ENCODE assay signal across 35 cellular contexts in the genomic region with DNA sequence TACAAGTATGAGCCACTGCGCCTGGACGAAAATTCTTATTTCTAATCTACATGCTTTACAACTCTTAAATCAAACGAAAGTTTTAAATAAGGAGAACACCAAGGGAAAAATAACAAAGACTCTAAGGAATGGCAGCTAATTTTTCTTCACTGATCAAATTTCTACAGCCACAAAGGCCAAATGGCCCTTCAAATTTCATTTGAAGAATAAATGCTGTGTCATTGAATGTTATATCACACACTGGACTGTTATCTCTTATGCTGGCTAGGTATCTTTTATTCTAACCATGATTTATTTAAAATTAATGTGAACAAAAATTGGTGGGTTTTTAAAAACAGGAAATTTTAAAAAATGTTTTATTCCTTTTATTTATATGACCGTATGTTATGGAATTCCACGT. TPM values are rescaled to one million over a fixed set of nuclear protein-coding genes. Genes with fewer than 3 reads are reported as not detected.
"Had no signal": no experiment of that assay in that cellular context is flagged by ENCODE, and none has a peak within 500 bp of the region (broad histone marks: within the 10 kb centered on the region; RNA-seq: fewer than 3 reads in every experiment).

No MANE protein-coding gene starts in this region.

- H3K4me1 ChIP-seq: adrenal gland, body of pancreas, colonic mucosa, heart left ventricle had no signal

- ATAC-seq: activated CD4-positive, CD25-positive, alpha-beta regulatory T cell treated with anti-CD3 and anti-CD28 coated beads, Interleukin-2, amount 50 U/mL, for 24 hours; activated CD8-positive, alpha-beta memory T cell treated with anti-CD3 and anti-CD28 coated beads, Interleukin-2, amount 10 ng/mL, durations not matched to agents 7 days and 5 days; activated CD8-positive, alpha-beta T cell treated with anti-CD3 and anti-CD28 coated beads, Interleukin-2, amount 10 ng/mL, durations not matched to agents 7 days and 5 days; activated naive CD8-positive, alpha-beta T cell treated with anti-CD3 and anti-CD28 coated beads, Interleukin-2, amount 50 U/mL, for 24 hours; body of pancreas; heart left ventricle; T-helper 17 cell had no signal

- H3K36me3 Mint-ChIP-seq: activated CD8-positive, alpha-beta memory T cell treated with anti-CD3 and anti-CD28 coated beads, Interleukin-2, amount 10 ng/mL, durations not matched to agents 7 days and 5 days; activated naive CD4-positive, alpha-beta T cell treated with anti-CD3 and anti-CD28 coated beads, Interleukin-2, amount 50 U/mL, for 24 hours; activated naive CD8-positive, alpha-beta T cell treated with anti-CD3 and anti-CD28 coated beads for 36 hours had no signal

- H3K9me3 Mint-ChIP-seq: activated B cell treated with CpG ODN at 0.5 μM for 24 hours; activated naive CD4-positive, alpha-beta T cell treated with anti-CD3 and anti-CD28 coated beads for 36 hours; activated naive CD4-positive, alpha-beta T cell treated with anti-CD3 and anti-CD28 coated beads, Interleukin-2, amount 50 U/mL, for 24 hours; activated naive CD8-positive, alpha-beta T cell treated with anti-CD3 and anti-CD28 coated beads for 36 hours; activated naive CD8-positive, alpha-beta T cell treated with anti-CD3 and anti-CD28 coated beads, Interleukin-2, amount 50 U/mL, for 24 hours; activated T-helper 1 cell treated with anti-CD3 and anti-CD28 coated beads, Interleukin-12 subunit alpha, Interleukin-12 subunit beta, Interleukin-2, Interleukin-4 antibody, amounts not matched to agents 30 ng/mL and 10 ng/mL and 1 ng/mL, durations not matched to agents 14 hours and 24 hours and 36 hours; activated T-helper 2 cell treated with anti-CD3 and anti-CD28 coated beads, Interferon-gamma antibody, Interleukin-2, Interleukin-4, amounts not matched to agents 10 μg/mL and 5 μg/mL and 100 μg/mL, durations not matched to agents 14 hours and 24 hours and 36 hours; T-helper 2 cell treated with Interferon-gamma antibody and Interleukin-4, amounts not matched to agents 5 μg/mL and 100 μg/mL, for 36 hours had no signal

- H3K27ac Mint-ChIP-seq: activated B cell treated with CpG ODN at 0.5 μM for 24 hours; activated CD8-positive, alpha-beta memory T cell treated with anti-CD3 and anti-CD28 coated beads, Interleukin-2, amount 10 ng/mL, durations not matched to agents 7 days and 5 days; activated CD8-positive, alpha-beta T cell treated with anti-CD3 and anti-CD28 coated beads, Interleukin-2, amount 10 ng/mL, durations not matched to agents 7 days and 5 days; activated naive CD4-positive, alpha-beta T cell treated with anti-CD3 and anti-CD28 coated beads for 36 hours; activated naive CD4-positive, alpha-beta T cell treated with anti-CD3 and anti-CD28 coated beads, Interleukin-2, amount 50 U/mL, for 24 hours; activated naive CD8-positive, alpha-beta T cell treated with anti-CD3 and anti-CD28 coated beads for 36 hours; activated naive CD8-positive, alpha-beta T cell treated with anti-CD3 and anti-CD28 coated beads, Interleukin-2, amount 50 U/mL, for 24 hours; activated T-helper 1 cell treated with anti-CD3 and anti-CD28 coated beads, Interleukin-12 subunit alpha, Interleukin-12 subunit beta, Interleukin-2, Interleukin-4 antibody, amounts not matched to agents 30 ng/mL and 10 ng/mL and 1 ng/mL, durations not matched to agents 14 hours and 24 hours and 36 hours; activated T-helper 2 cell treated with anti-CD3 and anti-CD28 coated beads, Interferon-gamma antibody, Interleukin-2, Interleukin-4, amounts not matched to agents 10 μg/mL and 5 μg/mL and 100 μg/mL, durations not matched to agents 14 hours and 24 hours and 36 hours; T-helper 17 cell; T-helper 2 cell treated with Interferon-gamma antibody and Interleukin-4, amounts not matched to agents 5 μg/mL and 100 μg/mL, for 36 hours had no signal

- H3K27ac ChIP-seq: adrenal gland, body of pancreas, colonic mucosa, epithelial cell of prostate, heart left ventricle had no signal

- DNase-seq: activated B cell treated with CpG ODN at 0.5 μM for 24 hours; activated CD4-positive, alpha-beta T cell treated with anti-CD3 and anti-CD28 coated beads for 48 hours; activated CD4-positive, alpha-beta T cell treated with anti-CD3 and anti-CD28 coated beads, Interleukin-2, amount 50 U/mL, for 1 hour; activated CD4-positive, alpha-beta T cell treated with anti-CD3 and anti-CD28 coated beads, Interleukin-2, amount 50 U/mL, for 48 hours; activated CD8-positive, alpha-beta memory T cell treated with anti-CD3 and anti-CD28 coated beads, Interleukin-2, amount 10 ng/mL, durations not matched to agents 7 days and 5 days; activated CD8-positive, alpha-beta memory T cell treated with anti-CD3 and anti-CD28 coated beads, Interleukin-2, amount 50 U/mL, for 4 hours; activated CD8-positive, alpha-beta T cell treated with anti-CD3 and anti-CD28 coated beads, Interleukin-2, amount 10 ng/mL, durations not matched to agents 7 days and 5 days; activated effector memory CD4-positive, alpha-beta T cell treated with anti-CD3 and anti-CD28 coated beads, Interleukin-2, amount 50 U/mL, for 16 hours; activated naive CD4-positive, alpha-beta T cell treated with anti-CD3 and anti-CD28 coated beads for 36 hours; activated naive CD8-positive, alpha-beta T cell treated with anti-CD3 and anti-CD28 coated beads for 36 hours; activated naive CD8-positive, alpha-beta T cell treated with anti-CD3 and anti-CD28 coated beads, Interleukin-2, amount 50 U/mL, for 24 hours; activated T-cell treated with anti-CD3 and anti-CD28 coated beads, Interleukin-2, amount 50 U/mL, for 1 hour; activated T-cell treated with anti-CD3 and anti-CD28 coated beads, Interleukin-2, amount 50 U/mL, for 48 hours; adrenal gland; amygdala; aorta; body of pancreas; caudate nucleus; colonic mucosa; effector CD8-positive, alpha-beta T cell; foreskin fibroblast; heart left ventricle; T-helper 1 cell; T-helper 17 cell; T1000 had no signal

- H3K36me3 ChIP-seq: adrenal gland, colonic mucosa, heart left ventricle had no signal

- H3K4me1 Mint-ChIP-seq: activated B cell treated with CpG ODN at 0.5 μM for 24 hours; activated CD8-positive, alpha-beta memory T cell treated with anti-CD3 and anti-CD28 coated beads, Interleukin-2, amount 10 ng/mL, durations not matched to agents 7 days and 5 days; activated naive CD4-positive, alpha-beta T cell treated with anti-CD3 and anti-CD28 coated beads, Interleukin-2, amount 50 U/mL, for 24 hours; activated naive CD8-positive, alpha-beta T cell treated with anti-CD3 and anti-CD28 coated beads for 36 hours; activated naive CD8-positive, alpha-beta T cell treated with anti-CD3 and anti-CD28 coated beads, Interleukin-2, amount 50 U/mL, for 24 hours had no signal

- FAIRE-seq: endometrium, endothelial cell of umbilical vein, frontal cortex had no signal

- H3K9me3 ChIP-seq: adrenal gland, body of pancreas, colonic mucosa, heart left ventricle had no signal

- H3K27me3 ChIP-seq: adrenal gland, body of pancreas, colonic mucosa, heart left ventricle had no signal

- H3K4me3 ChIP-seq: adrenal gland, body of pancreas, colonic mucosa, heart left ventricle had no signal

- H3K4me3 Mint-ChIP-seq: activated B cell treated with CpG ODN at 0.5 μM for 24 hours; activated CD8-positive, alpha-beta memory T cell treated with anti-CD3 and anti-CD28 coated beads, Interleukin-2, amount 10 ng/mL, durations not matched to agents 7 days and 5 days; activated CD8-positive, alpha-beta T cell treated with anti-CD3 and anti-CD28 coated beads, Interleukin-2, amount 10 ng/mL, durations not matched to agents 7 days and 5 days; activated naive CD4-positive, alpha-beta T cell treated with anti-CD3 and anti-CD28 coated beads for 36 hours; activated naive CD4-positive, alpha-beta T cell treated with anti-CD3 and anti-CD28 coated beads, Interleukin-2, amount 50 U/mL, for 24 hours; activated naive CD8-positive, alpha-beta T cell treated with anti-CD3 and anti-CD28 coated beads for 36 hours; activated naive CD8-positive, alpha-beta T cell treated with anti-CD3 and anti-CD28 coated beads, Interleukin-2, amount 50 U/mL, for 24 hours; activated T-helper 1 cell treated with anti-CD3 and anti-CD28 coated beads, Interleukin-12 subunit alpha, Interleukin-12 subunit beta, Interleukin-2, Interleukin-4 antibody, amounts not matched to agents 30 ng/mL and 10 ng/mL and 1 ng/mL, durations not matched to agents 14 hours and 24 hours and 36 hours; T-helper 17 cell; T-helper 2 cell treated with Interferon-gamma antibody and Interleukin-4, amounts not matched to agents 5 μg/mL and 100 μg/mL, for 36 hours had no signal

RNA-seq across cellular contexts. Expression of gene SMAD9, which starts 14.1 kb away (rescaled TPM):
- total RNA-seq: activated B cell treated with CpG ODN at 0.5 μM for 24 hours; activated CD8-positive, alpha-beta memory T cell treated with anti-CD3 and anti-CD28 coated beads for 36 hours; activated CD8-positive, alpha-beta memory T cell treated with anti-CD3 and anti-CD28 coated beads, Interleukin-2, amount 10 ng/mL, durations not matched to agents 7 days and 5 days; activated CD8-positive, alpha-beta T cell treated with anti-CD3 and anti-CD28 coated beads, Interleukin-2, amount 10 ng/mL, durations not matched to agents 7 days and 5 days; activated T-helper 2 cell treated with anti-CD3 and anti-CD28 coated beads, Interferon-gamma antibody, Interleukin-2, Interleukin-4, amounts not matched to agents 10 μg/mL and 5 μg/mL and 100 μg/mL, durations not matched to agents 14 hours and 24 hours and 36 hours; T-helper 17 cell had no signal
